9 cellular contexts compared by ENCODE assay signal in genomic region chr5:139394123-139394653, GRCh38. TPM values are rescaled to one million over a fixed set of nuclear protein-coding genes. Genes with fewer than 3 reads are reported as not detected.
DNase-seq lines count a peak whose midpoint lies in the region; ATAC-seq and TF ChIP-seq lines count a peak whose summit lies in the region.
"Had no signal": no experiment of that assay in that cellular context is flagged by ENCODE, and none has a peak within 500 bp of the region (broad histone marks: within the 10 kb centered on the region; RNA-seq: fewer than 3 reads in every experiment).

No MANE protein-coding gene starts in this region.

- H3K27me3 Mint-ChIP-seq in IgD-negative memory B cell: no peaks in the 10 kb centered on the region
- no peaks in the 10 kb centered on the region for H3K27me3 Mint-ChIP-seq in activated naive CD8-positive, alpha-beta T cell treated with anti-CD3 and anti-CD28 coated beads, Interleukin-2, amount 10 ng/mL, durations not matched to agents 7 days and 5 days

- POLR2A ChIA-PET in activated naive CD8-positive, alpha-beta T cell treated with anti-CD3 and anti-CD28 coated beads, Interleukin-2, amount 10 ng/mL, durations not matched to agents 7 days and 5 days (lab: Charles Lee): interaction anchor here (0.5 to 9.1 kb wide), 4 partner anchors 10 to 101 kb away, joined by 3 to 105 read pairs (median 5); partner anchors contain the start of genes MATR3, PAIP2 and SPATA24

- H3K4me1 ChIP-seq in DND-41 (ENCODE audit: insufficient read depth, low read length): peaks cover 54% of the 10 kb centered on the region
- H3K4me1 ChIP-seq in spleen: peaks cover 13 to 78% (median 59%) of the 10 kb centered on the region in 6 donors

- H3K36me3 Mint-ChIP-seq in IgD-negative memory B cell: peaks cover 2% of the 10 kb centered on the region
- H3K36me3 Mint-ChIP-seq in activated naive CD8-positive, alpha-beta T cell treated with anti-CD3 and anti-CD28 coated beads, Interleukin-2, amount 10 ng/mL, durations not matched to agents 7 days and 5 days: peaks cover 18% of the 10 kb centered on the region

- TF ChIP-seq CTCF in DND-41 (IDR thresholded peaks at IDR 0.05; ENCODE audit: borderline replicate concordance, extremely low read depth, low read length, poor library complexity, severe bottlenecking): no peak
- peak in 7 of 11 experiments; percentile 28 to 84 (median 56) for TF ChIP-seq CTCF in spleen (IDR thresholded peaks at IDR 0.05 in 8 of 11, conservative IDR thresholded peaks at IDR 0.05 in 3 of 11)
- no peak for TF ChIP-seq CTCF in lower leg skin (IDR thresholded peaks at IDR 0.05)

- peak overlapping the region in 1 of 3 donors; percentile 96 for H3K27ac Mint-ChIP-seq in IgD-negative memory B cell
- peak overlapping the region; percentile 95 for H3K27ac Mint-ChIP-seq in activated naive CD8-positive, alpha-beta T cell treated with anti-CD3 and anti-CD28 coated beads, Interleukin-2, amount 10 ng/mL, durations not matched to agents 7 days and 5 days

- H3K9me3 ChIP-seq in DND-41 (ENCODE audit: insufficient read depth, low read length, severe bottlenecking) (no peaks in the 10 kb centered on the region), spleen (no peaks in the 10 kb centered on the region)

- H3K4me3 Mint-ChIP-seq in IgD-negative memory B cell: peak overlapping the region; percentile 77 to 96 (median 86)
- H3K4me3 Mint-ChIP-seq in activated naive CD8-positive, alpha-beta T cell treated with anti-CD3 and anti-CD28 coated beads, Interleukin-2, amount 10 ng/mL, durations not matched to agents 7 days and 5 days: peak overlapping the region; percentile 96

- H3K9ac ChIP-seq in DND-41 (ENCODE audit: low read depth, low read length): peak overlapping the region; percentile 87; the same call in 1 of the 2 replicates

- TF ChIP-seq POLR2A in spleen (IDR thresholded peaks at IDR 0.05): no peak
- TF ChIP-seq POLR2A in lower leg skin (IDR thresholded peaks at IDR 0.05): no peak

- WGBS in spleen, 5 donors: 5 to 27% (median 15%) methylated on average over 18 to 62 of the region's 62 CpGs
- 3% methylated on average over 22 of the region's 62 CpGs; no CpG with 5 or more reads in 1 of the 2 donors for WGBS in lower leg skin, 2 donors

- peak overlapping the region; percentile 96 for H3K4me2 ChIP-seq in DND-41 (ENCODE audit: insufficient read depth, low read length)

- peaks cover 34% of the 10 kb centered on the region for H4K20me1 ChIP-seq in DND-41 (ENCODE audit: insufficient read depth, low read length)

- H3K27me3 ChIP-seq in DND-41 (ENCODE audit: insufficient read depth, low read length, poor library complexity): no peaks in the 10 kb centered on the region
- peaks cover 0 to 36% (median 15%) of the 10 kb centered on the region in 7 donors for H3K27me3 ChIP-seq in spleen (replicated peaks in 1 of 7)

- intact Hi-C loops in spleen (cut with DNase I; ENCODE audit: low total_unique reads): no loop called here
- intact Hi-C loops in lower leg skin (cut with DNase I; ENCODE audit: low total_unique reads): no loop called here

- H3K4me3 ChIP-seq in DND-41 (ENCODE audit: low read depth in 1 of 2, low read length in 2 of 2) (no peak overlapping the region), iPS-11a (ENCODE audit: low read depth, low read length) (peak overlapping the region; percentile 18), spleen (peak overlapping the region; percentile 52 to 77 (median 67)), lower leg skin (ENCODE audit: low read depth, poor library complexity, severe bottlenecking) (no peak overlapping the region)

- H3K79me2 ChIP-seq in DND-41 (ENCODE audit: insufficient read depth, low read length): peaks cover 69% of the 10 kb centered on the region

- ATAC-seq in DND-41 (ENCODE audit: insufficient read depth, low read depth) (no peak), HG03280 (IDR thresholded peaks at IDR 0.05; ENCODE audit: unreplicated experiment) (no peak)
- peak; percentile 6 for ATAC-seq in activated naive CD8-positive, alpha-beta T cell treated with anti-CD3 and anti-CD28 coated beads, Interleukin-2, amount 10 ng/mL, durations not matched to agents 7 days and 5 days (ENCODE audit: low read depth)

- no peak overlapping the region for H2AFZ ChIP-seq in DND-41 (ENCODE audit: low read depth, low read length)

- H3K9me3 Mint-ChIP-seq in IgD-negative memory B cell: no peaks in the 10 kb centered on the region
- H3K9me3 Mint-ChIP-seq in activated naive CD8-positive, alpha-beta T cell treated with anti-CD3 and anti-CD28 coated beads, Interleukin-2, amount 10 ng/mL, durations not matched to agents 7 days and 5 days: no peaks in the 10 kb centered on the region

- H3K27ac ChIP-seq in DND-41 (ENCODE audit: low read length) (no peak overlapping the region), spleen (peak overlapping the region in 5 of 8 donors; percentile 20 to 84 (median 49))

- DNase-seq in DND-41: no peak
- peak; percentile 84 for DNase-seq in activated naive CD8-positive, alpha-beta T cell treated with anti-CD3 and anti-CD28 coated beads, Interleukin-2, amount 10 ng/mL, durations not matched to agents 7 days and 5 days
- DNase-seq in spleen: peak; percentile 92
- DNase-seq in UCSD-AML1 (lab: John Stamatoyannopoulos, UW; ENCODE audit: unreplicated experiment): no peak
- DNase-seq in lower leg skin (ENCODE audit: low spot score in 2 of 2): no peak

- H3K36me3 ChIP-seq in DND-41 (ENCODE audit: insufficient read depth, low read length) (peaks cover 42% of the 10 kb centered on the region), spleen (no peaks in the 10 kb centered on the region)

- peaks cover 23 to 36% (median 25%) of the 10 kb centered on the region in 3 donors for H3K4me1 Mint-ChIP-seq in IgD-negative memory B cell
- H3K4me1 Mint-ChIP-seq in activated naive CD8-positive, alpha-beta T cell treated with anti-CD3 and anti-CD28 coated beads, Interleukin-2, amount 10 ng/mL, durations not matched to agents 7 days and 5 days: peaks cover 46% of the 10 kb centered on the region

RNA-seq across cellular contexts. Expression of gene PROB1, which starts 0.7 kb away (rescaled TPM):
- polyA plus RNA-seq in IgD-negative memory B cell: 1.5 TPM
- total RNA-seq in activated naive CD8-positive, alpha-beta T cell treated with anti-CD3 and anti-CD28 coated beads, Interleukin-2, amount 10 ng/mL, durations not matched to agents 7 days and 5 days: 1 to 10 TPM; 4.1 to 4.3 TPM
- total RNA-seq in spleen: 1 to 10 TPM; 1.1 to 3.2 (median 2.3) TPM
- polyA plus RNA-seq in spleen: 1 to 10 TPM in 1 of 3 donors, under 1 TPM in 2; 0.33 to 1.3 (median 0.99) TPM
- under 1 TPM; 0.25 to 0.47 (median 0.33) TPM for total RNA-seq in lower leg skin

RNA-seq across cellular contexts. Expression of gene MZB1, which starts 4.5 kb away (rescaled TPM):
- polyA plus RNA-seq in IgD-negative memory B cell (193 TPM), spleen (100 to 1,000 TPM; 114 to 179 (median 144) TPM)
- total RNA-seq in activated naive CD8-positive, alpha-beta T cell treated with anti-CD3 and anti-CD28 coated beads, Interleukin-2, amount 10 ng/mL, durations not matched to agents 7 days and 5 days: 10 to 100 TPM; 21.8 to 22.6 TPM
- total RNA-seq in spleen (100 to 1,000 TPM in 3 of 7 donors, 10 to 100 TPM in 4; 72.6 to 273 (median 97.8) TPM), lower leg skin (not detected)
- total RNA-seq: M059J had no signal

RNA-seq across cellular contexts. Expression of gene SPATA24, which starts 9.7 kb away (rescaled TPM):
- 4.7 TPM for polyA plus RNA-seq in IgD-negative memory B cell
- 1 to 10 TPM; 6.3 to 6.4 TPM for total RNA-seq in activated naive CD8-positive, alpha-beta T cell treated with anti-CD3 and anti-CD28 coated beads, Interleukin-2, amount 10 ng/mL, durations not matched to agents 7 days and 5 days
- total RNA-seq in spleen: 1 to 10 TPM; 2.1 to 7.6 (median 3.7) TPM
- polyA plus RNA-seq in spleen: 1 to 10 TPM; 8.5 to 9.5 (median 9.0) TPM
- 1 to 10 TPM in 1 of 4 donors, under 1 TPM in 2, not detected in 1; 0.65 to 1.4 (median 0.71) TPM for total RNA-seq in lower leg skin

RNA-seq across cellular contexts. Expression of gene SLC23A1, which starts 11.1 kb away (rescaled TPM):
- polyA plus RNA-seq in IgD-negative memory B cell (not detected), spleen (1 to 10 TPM in 1 of 3 donors, under 1 TPM in 2; 0.87 to 1.2 (median 0.89) TPM)
- total RNA-seq in activated naive CD8-positive, alpha-beta T cell treated with anti-CD3 and anti-CD28 coated beads, Interleukin-2, amount 10 ng/mL, durations not matched to agents 7 days and 5 days: 1 to 10 TPM; 1.3 to 1.8 TPM
- total RNA-seq in spleen (1 to 10 TPM in 4 of 7 donors, under 1 TPM in 2, not detected in 1; 0.28 to 2.4 (median 1.6) TPM), lower leg skin (1 to 10 TPM; 1.5 to 4.1 (median 2.6) TPM)
- total RNA-seq: M059J had no signal

RNA-seq across cellular contexts. Expression of gene DNAJC18, which starts 45.1 kb away (rescaled TPM):
- polyA plus RNA-seq in IgD-negative memory B cell (5.1 TPM), spleen (1 to 10 TPM; 1.3 to 7.1 (median 4.5) TPM)
- 1 to 10 TPM; 4.2 to 5.7 TPM for total RNA-seq in activated naive CD8-positive, alpha-beta T cell treated with anti-CD3 and anti-CD28 coated beads, Interleukin-2, amount 10 ng/mL, durations not matched to agents 7 days and 5 days
- total RNA-seq in spleen (10 to 100 TPM in 1 of 7 donors, 1 to 10 TPM in 6; 4.0 to 10.8 (median 7.8) TPM), lower leg skin (1 to 10 TPM; 1.6 to 5.9 (median 3.5) TPM)

Comparison
In these comparisons a context has a peak if more than half of its experiments do, and no peak if none do; other contexts are left out.
1. DNase-seq: peak in activated naive CD8-positive, alpha-beta T cell treated with anti-CD3 and anti-CD28 coated beads, Interleukin-2, amount 10 ng/mL, durations not matched to agents 7 days and 5 days (single experiment) and spleen (single experiment); none in DND-41 (single experiment), UCSD-AML1 (single experiment) and lower leg skin (0 of 2).
2. H3K4me3 ChIP-seq: peak in iPS-11a (single experiment) and spleen (8 of 8); none in DND-41 (0 of 2) and lower leg skin (single experiment).
3. CTCF ChIP-seq: peak in spleen (7 of 11); none in DND-41 (single experiment) and lower leg skin (0 of 3).
4. RNA of gene MZB1, which starts 4.5 kb away (total RNA-seq): 72.6 to 273 TPM in spleen and 21.8 to 22.6 TPM in activated naive CD8-positive, alpha-beta T cell treated with anti-CD3 and anti-CD28 coated beads, Interleukin-2, amount 10 ng/mL, durations not matched to agents 7 days and 5 days; not detected in lower leg skin; every median in the first group is over 10 times any median in the second.